9 cellular contexts compared by ENCODE assay signal in genomic region chr22:24244144-24244787, GRCh38. TPM values are rescaled to one million over a fixed set of nuclear protein-coding genes. Genes with fewer than 3 reads are reported as not detected.
DNase-seq lines count a peak whose midpoint lies in the region; ATAC-seq and TF ChIP-seq lines count a peak whose summit lies in the region.
"Had no signal": no experiment of that assay in that cellular context is flagged by ENCODE, and none has a peak within 500 bp of the region (broad histone marks: within the 10 kb centered on the region; RNA-seq: fewer than 3 reads in every experiment).

No MANE protein-coding gene starts in this region.

- H3K4me1 Mint-ChIP-seq in activated naive CD8-positive, alpha-beta T cell (ENCODE audit: low read depth) = peaks cover 36% of the 10 kb centered on the region
- H3K4me1 Mint-ChIP-seq in activated naive CD8-positive, alpha-beta T cell treated with anti-CD3 and anti-CD28 coated beads, Interleukin-2, amount 50 U/mL, for 24 hours = peaks cover 34% of the 10 kb centered on the region

- intact Hi-C loops in breast epithelium (cut with DNase I; ENCODE audit: low total_unique reads) = no loop called here

- no peaks in the 10 kb centered on the region for H3K27me3 Mint-ChIP-seq in activated naive CD8-positive, alpha-beta T cell
- H3K27me3 Mint-ChIP-seq in activated naive CD8-positive, alpha-beta T cell treated with anti-CD3 and anti-CD28 coated beads, Interleukin-2, amount 50 U/mL, for 24 hours = no peaks in the 10 kb centered on the region

- H3K4me3 ChIP-seq in breast epithelium = peak overlapping the region; percentile 38 to 71 (median 50)
- H3K4me3 ChIP-seq in lung = peak overlapping the region; percentile 0
- peak overlapping the region; percentile 4 for H3K4me3 ChIP-seq in urinary bladder (ENCODE audit: low read depth, low read length)

- H3K36me3 ChIP-seq in breast epithelium = no peaks in the 10 kb centered on the region
- H3K36me3 ChIP-seq in lung (ENCODE audit: control insufficient read depth in 2 of 2, insufficient read depth in 2 of 2, low read length in 2 of 2) = no peaks in the 10 kb centered on the region
- H3K36me3 ChIP-seq in urinary bladder (ENCODE audit: insufficient read depth) = no peaks in the 10 kb centered on the region

- H3K4me3 Mint-ChIP-seq in activated naive CD8-positive, alpha-beta T cell = peak overlapping the region; percentile 22
- H3K4me3 Mint-ChIP-seq in activated naive CD8-positive, alpha-beta T cell treated with anti-CD3 and anti-CD28 coated beads, Interleukin-2, amount 50 U/mL, for 24 hours = no peak overlapping the region

- no peaks in the 10 kb centered on the region for H3K36me3 Mint-ChIP-seq in activated naive CD8-positive, alpha-beta T cell
- H3K36me3 Mint-ChIP-seq in activated naive CD8-positive, alpha-beta T cell treated with anti-CD3 and anti-CD28 coated beads, Interleukin-2, amount 50 U/mL, for 24 hours (ENCODE audit: low read depth) = no peaks in the 10 kb centered on the region

- 52 to 53% methylated on average over 19 of the region's 19 CpGs for WGBS in lung, 2 donors
- 58% methylated on average over 19 of the region's 19 CpGs for WGBS in urinary bladder

- no peaks in the 10 kb centered on the region for H3K9me3 Mint-ChIP-seq in activated naive CD8-positive, alpha-beta T cell (ENCODE audit: low read depth)
- H3K9me3 Mint-ChIP-seq in activated naive CD8-positive, alpha-beta T cell treated with anti-CD3 and anti-CD28 coated beads, Interleukin-2, amount 50 U/mL, for 24 hours = no peaks in the 10 kb centered on the region

- no peaks in the 10 kb centered on the region for H3K27me3 ChIP-seq in breast epithelium
- H3K27me3 ChIP-seq in lung (ENCODE audit: control insufficient read depth, insufficient read depth) = no peaks in the 10 kb centered on the region

- peaks cover 10 to 14% of the 10 kb centered on the region in 2 donors for H3K4me1 ChIP-seq in breast epithelium
- H3K4me1 ChIP-seq in lung (ENCODE audit: control insufficient read depth in 2 of 2, insufficient read depth in 2 of 2, low read length in 2 of 2) = peaks cover 0 to 19% of the 10 kb centered on the region in 2 donors
- H3K4me1 ChIP-seq in urinary bladder (ENCODE audit: insufficient read depth) = peaks cover 2% of the 10 kb centered on the region

- no peak for ATAC-seq in activated naive CD8-positive, alpha-beta T cell treated with anti-CD3 and anti-CD28 coated beads, Interleukin-2, amount 50 U/mL, for 24 hours
- no peak for ATAC-seq in lung (ENCODE audit: insufficient read depth, low FRiP score)
- ATAC-seq in HG03521 (IDR thresholded peaks at IDR 0.05; ENCODE audit: unreplicated experiment) = no peak

- no peak for DNase-seq in activated naive CD8-positive, alpha-beta T cell treated with anti-CD3 and anti-CD28 coated beads, Interleukin-2, amount 50 U/mL, for 24 hours
- DNase-seq in breast epithelium (ENCODE audit: low spot score in 2 of 2) (peak in 1 of 2 donors; percentile 36), lung (ENCODE audit: low spot score) (no peak), RKO (ENCODE audit: low spot score) (no peak), NCI-H510A (lab: John Stamatoyannopoulos, UW) (no peak)
- DNase-seq: NCI-H1417 treated with DMSO at 0.1 percent for 48 hours had no signal

- H3K27ac ChIP-seq in breast epithelium (peak overlapping the region; percentile 74 to 94), lung (ENCODE audit: low read depth in 1 of 2, low read length in 1 of 2) (peak overlapping the region; percentile 82 to 84), urinary bladder (ENCODE audit: low read depth) (peak overlapping the region; percentile 49)

- TF ChIP-seq POLR2A in breast epithelium (IDR thresholded peaks at IDR 0.05) = no peak

- peak overlapping the region; percentile 76 for H3K27ac Mint-ChIP-seq in activated naive CD8-positive, alpha-beta T cell
- H3K27ac Mint-ChIP-seq in activated naive CD8-positive, alpha-beta T cell treated with anti-CD3 and anti-CD28 coated beads, Interleukin-2, amount 50 U/mL, for 24 hours = no peak overlapping the region

- no peak for TF ChIP-seq CTCF in breast epithelium (IDR thresholded peaks at IDR 0.05)
- TF ChIP-seq CTCF in lung (IDR thresholded peaks at IDR 0.05; ENCODE audit: control extremely low read depth, extremely low read depth) = no peak

- H3K9me3 ChIP-seq in breast epithelium (no peaks in the 10 kb centered on the region), lung (ENCODE audit: control insufficient read depth in 2 of 2, insufficient read depth in 1 of 2, low read length in 1 of 2) (no peaks in the 10 kb centered on the region)

RNA-seq across cellular contexts. Expression of gene GGT5, which starts 0.6 kb away (rescaled TPM):
- total RNA-seq in breast epithelium = 100 to 1,000 TPM in 1 of 3 donors, 10 to 100 TPM in 2; 27.1 to 114 (median 61.0) TPM
- 10 to 100 TPM in 1 of 2 donors, 1 to 10 TPM in 1; 9.8 to 92.0 TPM for total RNA-seq in lung
- 10 to 100 TPM; 50.7 to 58.7 TPM for polyA plus RNA-seq in lung
- total RNA-seq in urinary bladder = 3.4 TPM
- polyA plus RNA-seq in urinary bladder = 101 TPM

RNA-seq across cellular contexts. Expression of gene SPECC1L, which starts 26.4 kb away (rescaled TPM):
- total RNA-seq in breast epithelium (10 to 100 TPM; 33.4 to 61.0 (median 53.7) TPM), lung (10 to 100 TPM; 61.3 to 83.9 TPM), urinary bladder (50.3 TPM)
- polyA plus RNA-seq in lung (10 to 100 TPM; 10.4 to 14.3 TPM), urinary bladder (29.8 TPM)

Comparison
In these comparisons a context has a peak if more than half of its experiments do, and no peak if none do; other contexts are left out.
1. H3K4me3 ChIP-seq: peak in every context shown above with its lines; median percentile 50 in breast epithelium; 4 in urinary bladder; 0 in lung.